In genomic region chr2:75506131-75506697, GRCh38 we compare ENCODE assay signal across 17 cellular contexts.
"Had no signal": no experiment of that assay in that cellular context is flagged by ENCODE, and none has a peak within 500 bp of the region (broad histone marks: within the 10 kb centered on the region; RNA-seq: fewer than 3 reads in every experiment).

No MANE protein-coding gene starts in this region.

- H3K79me2 ChIP-seq: parathyroid adenoma had no signal

- H2AFZ ChIP-seq: neural progenitor cell, parathyroid adenoma had no signal

- H3K36me3 ChIP-seq: colonic mucosa, neural progenitor cell, prostate gland, sigmoid colon, tibial artery had no signal

- H3K4me1 ChIP-seq: colonic mucosa, neural progenitor cell, parathyroid adenoma, prostate gland, sigmoid colon, testis, tibial artery had no signal

- H3K27ac ChIP-seq: colonic mucosa, neural progenitor cell, parathyroid adenoma, prostate gland, sigmoid colon, testis, tibial artery had no signal

- H3K9me3 ChIP-seq: colonic mucosa, prostate gland, sigmoid colon, testis, tibial artery had no signal

- ATAC-seq: effector memory CD8-positive, alpha-beta T cell; naive thymus-derived CD4-positive, alpha-beta T cell; right cardiac atrium had no signal

- H3K4me2 ChIP-seq: neural progenitor cell had no signal

- H3K9ac ChIP-seq: neural progenitor cell, parathyroid adenoma had no signal

- H3K4me3 ChIP-seq: colonic mucosa, neural progenitor cell, prostate gland, sigmoid colon, testis, tibial artery had no signal

- H3K27me3 ChIP-seq: colonic mucosa, neural progenitor cell, sigmoid colon, testis, tibial artery had no signal

- DNase-seq: colonic mucosa; effector memory CD8-positive, alpha-beta T cell; mammary epithelial cell; mesendoderm; midbrain; naive thymus-derived CD4-positive, alpha-beta T cell; right cardiac atrium; sigmoid colon; stimulated activated CD4-positive, alpha-beta T cell treated with anti-CD3 and anti-CD28 coated beads, Interleukin-2, amount 100 ng/mL, for 24 hours; stimulated activated CD4-positive, alpha-beta T cell treated with anti-CD3 and anti-CD28 coated beads, Interleukin-4, amount 100 ng/mL, for 24 hours; stimulated activated naive CD4-positive, alpha-beta T cell treated with Interleukin-2 at 50 U/mL for 16 hours; substantia nigra; testis; tibial artery had no signal
